Comparison of ENCODE assay signal across 8 cellular contexts in genomic region chr20:18057106-18057993, GRCh38. TPM values are rescaled to one million over a fixed set of nuclear protein-coding genes. Genes with fewer than 3 reads are reported as not detected.
DNase-seq lines count a peak whose midpoint lies in the region; ATAC-seq and TF ChIP-seq lines count a peak whose summit lies in the region.

Gene OVOL2, minus strand, starts transcription at chr20:18057916. Its CDS starts 282 bp downstream, at chr20:18057634.

- no peak within 1 kb of the TSS for H3K27ac Mint-ChIP-seq in activated naive CD4-positive, alpha-beta T cell treated with anti-CD3 and anti-CD28 coated beads, Interleukin-2, amount 50 U/mL, for 24 hours

- H3K4me1 Mint-ChIP-seq in activated naive CD4-positive, alpha-beta T cell treated with anti-CD3 and anti-CD28 coated beads, Interleukin-2, amount 50 U/mL, for 24 hours = peaks cover 11% of the 10 kb centered on the region

- peak within 1 kb of the TSS; percentile 51 for H3K4me3 Mint-ChIP-seq in activated naive CD4-positive, alpha-beta T cell treated with anti-CD3 and anti-CD28 coated beads, Interleukin-2, amount 50 U/mL, for 24 hours

- no peak for DNase-seq in activated naive CD4-positive, alpha-beta T cell treated with anti-CD3 and anti-CD28 coated beads, Interleukin-2, amount 50 U/mL, for 16 hours
- peak in 2 of 3 donors; percentile 90 to 91 for DNase-seq in Peyer's patch
- DNase-seq in foreskin keratinocyte = peak; percentile 64 to 79
- DNase-seq in retina = peak; percentile 52
- no peak for DNase-seq in dermis blood vessel endothelial cell
- no peak for DNase-seq in substantia nigra (lab: John Stamatoyannopoulos, UW)

- peak; percentile 81 for ATAC-seq in foreskin keratinocyte
- no peak for ATAC-seq in HG03175 (IDR thresholded peaks at IDR 0.05; ENCODE audit: unreplicated experiment)

- H3K9me3 Mint-ChIP-seq in activated naive CD4-positive, alpha-beta T cell treated with anti-CD3 and anti-CD28 coated beads, Interleukin-2, amount 50 U/mL, for 24 hours = no peaks in the 10 kb centered on the region

- peak within 1 kb of the TSS; percentile 34 to 64 (median 46) for H3K4me3 ChIP-seq in Peyer's patch

- H3K27ac ChIP-seq in Peyer's patch (peak within 1 kb of the TSS in 3 of 4 donors; percentile 85 to 97 (median 89)), foreskin keratinocyte (no peak within 1 kb of the TSS), substantia nigra (ENCODE audit: low read depth, low read length, poor library complexity, severe bottlenecking) (no peak within 1 kb of the TSS)

- peaks cover 0 to 4% (median 0%) of the 10 kb centered on the region in 3 donors for H3K36me3 ChIP-seq in Peyer's patch

- peaks cover 47% of the 10 kb centered on the region for H3K27me3 Mint-ChIP-seq in activated naive CD4-positive, alpha-beta T cell treated with anti-CD3 and anti-CD28 coated beads, Interleukin-2, amount 50 U/mL, for 24 hours

- TF ChIP-seq CTCF in Peyer's patch (IDR thresholded peaks at IDR 0.05) = no peak
- TF ChIP-seq CTCF in foreskin keratinocyte (conservative IDR thresholded peaks at IDR 0.05) = no peak

- H3K9me3 ChIP-seq in Peyer's patch = no peaks in the 10 kb centered on the region

- peak in 1 of 2 donors; percentile 28 for TF ChIP-seq POLR2A in Peyer's patch (IDR thresholded peaks at IDR 0.05)

- peaks cover 0 to 38% (median 9%) of the 10 kb centered on the region in 4 donors for H3K4me1 ChIP-seq in Peyer's patch
- H3K4me1 ChIP-seq in foreskin keratinocyte = no peaks in the 10 kb centered on the region

- H3K27me3 ChIP-seq in Peyer's patch (peaks cover 0 to 13% of the 10 kb centered on the region in 2 donors), foreskin keratinocyte (peaks cover 13% of the 10 kb centered on the region)

- H3K36me3 Mint-ChIP-seq in activated naive CD4-positive, alpha-beta T cell treated with anti-CD3 and anti-CD28 coated beads, Interleukin-2, amount 50 U/mL, for 24 hours = peaks cover 2% of the 10 kb centered on the region

RNA-seq across cellular contexts. Expression of gene OVOL2, which starts in this region (rescaled TPM):
- 10 to 100 TPM; 25.5 to 38.7 (median 28.9) TPM for total RNA-seq in Peyer's patch
- total RNA-seq in foreskin keratinocyte = 8.5 and 8.9 TPM in 2 replicates
- 7.0 and 9.3 TPM in 2 replicates for polyA plus RNA-seq in foreskin keratinocyte
- total RNA-seq in dermis blood vessel endothelial cell = not detected in 2 replicates

Comparison
In these comparisons a context has a peak if more than half of its experiments do, and no peak if none do; other contexts are left out.
1. DNase-seq: peak in Peyer's patch (2 of 3), foreskin keratinocyte (2 of 2) and retina (single experiment); none in activated naive CD4-positive, alpha-beta T cell treated with anti-CD3 and anti-CD28 coated beads, Interleukin-2, amount 50 U/mL, for 16 hours (single experiment), dermis blood vessel endothelial cell (single experiment) and substantia nigra (0 of 49).
2. H3K27ac ChIP-seq: peak in Peyer's patch (3 of 4); none in foreskin keratinocyte (single experiment) and substantia nigra (single experiment).